Comparison of ENCODE assay signal across 25 cellular contexts in the genomic region with DNA sequence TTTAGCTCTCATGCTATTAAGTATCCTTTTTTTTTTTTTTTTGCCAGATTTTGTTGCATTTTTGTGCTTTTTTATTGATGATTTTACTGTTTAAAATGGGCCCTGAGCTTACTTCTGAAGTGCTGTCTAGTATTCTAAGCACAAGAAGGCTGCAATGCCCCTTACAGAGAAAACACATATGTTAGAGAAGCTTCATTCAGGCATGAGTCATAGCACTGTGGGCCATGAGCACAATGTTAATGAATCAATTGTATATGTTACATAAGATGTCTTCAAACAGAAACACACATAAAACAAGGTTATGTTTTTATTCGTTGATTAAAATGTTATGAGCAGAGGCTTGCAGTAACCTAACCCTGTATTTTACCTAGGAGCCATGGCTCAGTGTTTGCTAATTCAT.
DNase-seq lines count a peak whose midpoint lies in the region; ATAC-seq and TF ChIP-seq lines count a peak whose summit lies in the region.
"Had no signal": no experiment of that assay in that cellular context is flagged by ENCODE, and none has a peak within 500 bp of the region (broad histone marks: within the 10 kb centered on the region; RNA-seq: fewer than 3 reads in every experiment).

No MANE protein-coding gene starts in this region.

- intact Hi-C loops in MCF 10A (cut with micrococcal nuclease), result no loop called here
- intact Hi-C loops in breast epithelium (cut with DNase I; ENCODE audit: low total_unique reads), result no loop called here
- intact Hi-C loops in sigmoid colon (cut with DNase I), result no loop called here

- H3K27ac ChIP-seq in breast epithelium (no peak overlapping the region), RWPE2 (ENCODE audit: poor library complexity, severe bottlenecking) (no peak overlapping the region), sigmoid colon (no peak overlapping the region)
- H3K27ac ChIP-seq: esophagus muscularis mucosa, SJSA1, stomach, thyroid gland, vagina had no signal

- H3K4me1 Mint-ChIP-seq in MCF 10A (ENCODE audit: insufficient read depth, unreplicated experiment), result peaks cover 10% of the 10 kb centered on the region
- H3K4me1 Mint-ChIP-seq in stimulated activated memory B cell treated with anti-CD40 and anti-IgM and Interleukin-4, amounts not matched to agents 10 μg/mL and 1 μg/mL and 100 μg/mL, for 72 hours, result no peaks in the 10 kb centered on the region
- H3K4me1 Mint-ChIP-seq: T-helper 17 cell had no signal

- DNase-seq in MCF 10A (ENCODE audit: unreplicated experiment) (peak; percentile 46), breast epithelium (ENCODE audit: low spot score in 2 of 2) (no peak), RWPE2 (ENCODE audit: low spot score) (no peak), fibroblast of peridontal ligament (ENCODE audit: extremely low read depth) (peak; percentile 7), sigmoid colon (no peak), GM19240 (ENCODE audit: insufficient read length, low spot score) (no peak)
- DNase-seq: activated CD8-positive, alpha-beta T cell treated with anti-CD3 and anti-CD28 coated beads, Interleukin-2, amount 10 ng/mL, durations not matched to agents 7 days and 5 days; cortex of kidney; effector memory CD8-positive, alpha-beta T cell; islet precursor cell; left ventricle myocardium superior; NCI-H1930; NCI-H2227 treated with DMSO at 0.1 percent for 48 hours; small intestine; stimulated activated CD8-positive, alpha-beta memory T cell treated with anti-CD3 and anti-CD28 coated beads, Interleukin-4, amount 100 ng/mL, for 48 hours; stomach; T-helper 17 cell; thyroid gland had no signal

- H3K4me3 Mint-ChIP-seq in MCF 10A (ENCODE audit: unreplicated experiment), result no peak overlapping the region
- no peak overlapping the region for H3K4me3 Mint-ChIP-seq in stimulated activated memory B cell treated with anti-CD40 and anti-IgM and Interleukin-4, amounts not matched to agents 10 μg/mL and 1 μg/mL and 100 μg/mL, for 72 hours
- H3K4me3 Mint-ChIP-seq: activated CD8-positive, alpha-beta T cell treated with anti-CD3 and anti-CD28 coated beads, Interleukin-2, amount 10 ng/mL, durations not matched to agents 7 days and 5 days; effector memory CD8-positive, alpha-beta T cell; natural killer cell treated with Interleukin-12 subunit alpha and Interleukin-12 subunit beta and Interleukin-15 and Interleukin-18, amount 100 ng/mL, for 72 hours; T-helper 17 cell had no signal

- no peak for TF ChIP-seq EP300 in sigmoid colon (IDR thresholded peaks at IDR 0.05)

- H3K36me3 Mint-ChIP-seq in MCF 10A (ENCODE audit: insufficient read depth, unreplicated experiment), result no peaks in the 10 kb centered on the region
- no peaks in the 10 kb centered on the region for H3K36me3 Mint-ChIP-seq in stimulated activated memory B cell treated with anti-CD40 and anti-IgM and Interleukin-4, amounts not matched to agents 10 μg/mL and 1 μg/mL and 100 μg/mL, for 72 hours
- H3K36me3 Mint-ChIP-seq: activated naive CD4-positive, alpha-beta T cell treated with anti-CD3 and anti-CD28 coated beads, Interleukin-2, amount 50 U/mL, for 72 hours; natural killer cell treated with Interleukin-12 subunit alpha and Interleukin-12 subunit beta and Interleukin-15 and Interleukin-18, amount 100 ng/mL, for 72 hours had no signal

- H3K27me3 Mint-ChIP-seq in MCF 10A (ENCODE audit: insufficient read depth, unreplicated experiment), result no peaks in the 10 kb centered on the region
- H3K27me3 Mint-ChIP-seq in stimulated activated memory B cell treated with anti-CD40 and anti-IgM and Interleukin-4, amounts not matched to agents 10 μg/mL and 1 μg/mL and 100 μg/mL, for 72 hours, result no peaks in the 10 kb centered on the region
- H3K27me3 Mint-ChIP-seq: effector memory CD8-positive, alpha-beta T cell; T-helper 17 cell had no signal

- POLR2A ChIA-PET in MCF 10A (lab: Yijun Ruan, JAX), result interaction anchor here (0.5 to 0.7 kb wide), 2 partner anchors 296 to 787 kb away, joined by 3 to 4 read pairs; no protein-coding TSS in a partner anchor

- TF ChIP-seq POLR2A in breast epithelium (IDR thresholded peaks at IDR 0.05) (no peak), sigmoid colon (IDR thresholded peaks at IDR 0.05) (no peak)

- H3K4me1 ChIP-seq in breast epithelium, result no peaks in the 10 kb centered on the region
- no peaks in the 10 kb centered on the region for H3K4me1 ChIP-seq in RWPE2 (ENCODE audit: insufficient read depth, poor library complexity, severe bottlenecking)
- no peaks in the 10 kb centered on the region for H3K4me1 ChIP-seq in sigmoid colon
- H3K4me1 ChIP-seq: SJSA1, stomach, thyroid gland, vagina had no signal

- WGBS in sigmoid colon, 2 donors, result 72 to 80% methylated on average over 1 of the region's 1 CpG

- H3K9me3 ChIP-seq in breast epithelium (no peaks in the 10 kb centered on the region), RWPE2 (ENCODE audit: severe bottlenecking) (no peaks in the 10 kb centered on the region), sigmoid colon (no peaks in the 10 kb centered on the region)
- H3K9me3 ChIP-seq: esophagus muscularis mucosa, SJSA1, stomach, thyroid gland, vagina had no signal

- no peak overlapping the region for H3K27ac Mint-ChIP-seq in MCF 10A (ENCODE audit: low read depth, unreplicated experiment)
- no peak overlapping the region for H3K27ac Mint-ChIP-seq in stimulated activated memory B cell treated with anti-CD40 and anti-IgM and Interleukin-4, amounts not matched to agents 10 μg/mL and 1 μg/mL and 100 μg/mL, for 72 hours
- H3K27ac Mint-ChIP-seq: activated CD8-positive, alpha-beta T cell treated with anti-CD3 and anti-CD28 coated beads, Interleukin-2, amount 10 ng/mL, durations not matched to agents 7 days and 5 days; activated naive CD4-positive, alpha-beta T cell treated with anti-CD3 and anti-CD28 coated beads, Interleukin-2, amount 50 U/mL, for 72 hours; effector memory CD8-positive, alpha-beta T cell; natural killer cell treated with Interleukin-12 subunit alpha and Interleukin-12 subunit beta and Interleukin-15 and Interleukin-18, amount 100 ng/mL, for 72 hours; T-helper 17 cell had no signal

- no TSS peak for BruUV-seq in MCF 10A (replicated peaks; lab: Mats Ljungman, UMichigan)

- ATAC-seq in RWPE2 (ENCODE audit: low read depth) (0 out of 3 replicates have a peak, but pooled peaks have one; percentile 40), HG02885 (IDR thresholded peaks at IDR 0.05; ENCODE audit: poor library complexity, unreplicated experiment) (no peak)
- no peak for ATAC-seq in stimulated activated memory B cell treated with anti-CD40 and anti-IgM and Interleukin-4, amounts not matched to agents 10 μg/mL and 1 μg/mL and 100 μg/mL, for 72 hours
- ATAC-seq: activated CD8-positive, alpha-beta T cell treated with anti-CD3 and anti-CD28 coated beads, Interleukin-2, amount 10 ng/mL, durations not matched to agents 7 days and 5 days; activated naive CD4-positive, alpha-beta T cell treated with anti-CD3 and anti-CD28 coated beads, Interleukin-2, amount 50 U/mL, for 72 hours; effector memory CD8-positive, alpha-beta T cell; left ventricle myocardium superior; natural killer cell treated with Interleukin-12 subunit alpha and Interleukin-12 subunit beta and Interleukin-15 and Interleukin-18, amount 100 ng/mL, for 72 hours; T-helper 17 cell had no signal

- CTCF ChIA-PET in MCF 10A (lab: Yijun Ruan, JAX), result interaction anchor here (0.7 kb wide), 1 partner anchor 617 kb away, joined by 4 read pairs; no protein-coding TSS in a partner anchor

- TF ChIP-seq CTCF in MCF 10A (IDR thresholded peaks at IDR 0.05; ENCODE audit: unreplicated experiment) (no peak), breast epithelium (IDR thresholded peaks at IDR 0.05) (no peak), RWPE2 (IDR thresholded peaks at IDR 0.05; ENCODE audit: poor library complexity, severe bottlenecking) (no peak), sigmoid colon (IDR thresholded peaks at IDR 0.05) (no peak)

- H3K27me3 ChIP-seq in breast epithelium (no peaks in the 10 kb centered on the region), RWPE2 (ENCODE audit: insufficient read depth, poor library complexity, severe bottlenecking) (no peaks in the 10 kb centered on the region), sigmoid colon (no peaks in the 10 kb centered on the region)
- H3K27me3 ChIP-seq: esophagus muscularis mucosa, SJSA1, stomach, thyroid gland, vagina had no signal

- H3K4me3 ChIP-seq in breast epithelium, result no peak overlapping the region
- no peak overlapping the region for H3K4me3 ChIP-seq in RWPE2 (ENCODE audit: severe bottlenecking)
- H3K4me3 ChIP-seq in sigmoid colon, result no peak overlapping the region
- H3K4me3 ChIP-seq: esophagus muscularis mucosa, SJSA1, stomach, thyroid gland, vagina had no signal

- H3K36me3 ChIP-seq in breast epithelium (no peaks in the 10 kb centered on the region), RWPE2 (ENCODE audit: low read depth) (no peaks in the 10 kb centered on the region), sigmoid colon (no peaks in the 10 kb centered on the region)
- H3K36me3 ChIP-seq: esophagus muscularis mucosa, SJSA1, stomach, thyroid gland, vagina had no signal

- no peaks in the 10 kb centered on the region for H3K9me3 Mint-ChIP-seq in MCF 10A (ENCODE audit: unreplicated experiment)
- peaks cover 3% of the 10 kb centered on the region for H3K9me3 Mint-ChIP-seq in stimulated activated memory B cell treated with anti-CD40 and anti-IgM and Interleukin-4, amounts not matched to agents 10 μg/mL and 1 μg/mL and 100 μg/mL, for 72 hours

Comparison
In these comparisons a context has a peak if more than half of its experiments do, and no peak if none do; other contexts are left out.
1. DNase-seq: peak in MCF 10A (single experiment) and fibroblast of peridontal ligament (single experiment); none in breast epithelium (0 of 2), RWPE2 (single experiment), sigmoid colon (single experiment) and GM19240 (single experiment).